In genomic region chr12:75271576-75271975, GRCh38 we compare ENCODE assay signal across 20 cellular contexts. TPM values are rescaled to one million over a fixed set of nuclear protein-coding genes. Genes with fewer than 3 reads are reported as not detected.
DNase-seq lines count a peak whose midpoint lies in the region; ATAC-seq, FAIRE-seq and TF ChIP-seq lines count a peak whose summit lies in the region.
"Had no signal": no experiment of that assay in that cellular context is flagged by ENCODE, and none has a peak within 500 bp of the region (broad histone marks: within the 10 kb centered on the region; RNA-seq: fewer than 3 reads in every experiment).

No MANE protein-coding gene starts in this region.

- ATAC-seq in foreskin keratinocyte: peak; percentile 41
- ATAC-seq: CD8-positive, alpha-beta T cell had no signal

- H3K36me3 ChIP-seq in small intestine (ENCODE audit: control insufficient read depth in 2 of 2, insufficient read depth in 2 of 2, low read length in 2 of 2) (no peaks in the 10 kb centered on the region), neural progenitor cell (no peaks in the 10 kb centered on the region), testis (ENCODE audit: low read depth, missing control alignments) (no peaks in the 10 kb centered on the region)
- H3K36me3 ChIP-seq: BE2C had no signal

- no peaks in the 10 kb centered on the region for H3F3A ChIP-seq in neural progenitor cell (ENCODE audit: low read depth)

- TF ChIP-seq CTCF in epithelial cell of esophagus (IDR thresholded peaks at IDR 0.05; ENCODE audit: insufficient read depth, low read depth, low read length, missing control alignments) (no peak), foreskin keratinocyte (conservative IDR thresholded peaks at IDR 0.05) (no peak), neural progenitor cell (IDR thresholded peaks at IDR 0.05) (no peak), testis (IDR thresholded peaks at IDR 0.05) (no peak)

- 16 to 69% (median 46%) methylated on average over 5 of the region's 5 CpGs for WGBS in small intestine, 3 donors
- WGBS in testis, 2 donors: 83 to 87% methylated on average over 5 of the region's 5 CpGs

- H3K4me3 ChIP-seq in epithelial cell of esophagus (ENCODE audit: low read length) (no peak overlapping the region), small intestine (ENCODE audit: low read depth in 1 of 2, low read length in 2 of 2) (no peak overlapping the region), neural progenitor cell (no peak overlapping the region), testis (no peak overlapping the region)
- H3K4me3 ChIP-seq: GM23248 had no signal

- DNase-seq in ELF-1 (ENCODE audit: low read depth, low spot score) (peak; percentile 32), epithelial cell of esophagus (ENCODE audit: low read depth) (peak; percentile 9), foreskin keratinocyte (peak in 1 of 2 donors; percentile 10), small intestine (peak; percentile 50), neural progenitor cell (ENCODE audit: low spot score) (no peak), UCSD-AML1 (lab: John Stamatoyannopoulos, UW; ENCODE audit: unreplicated experiment) (no peak), testis (no peak), NCI-H526 (lab: John Stamatoyannopoulos, UW) (no peak)
- DNase-seq: BE2C; CD8-positive, alpha-beta T cell; DMS79; GM23248; H7; HFFc6; KG1 had no signal

- no peaks in the 10 kb centered on the region for H3K27me3 Mint-ChIP-seq in neural progenitor cell (ENCODE audit: insufficient read depth, low read depth)
- H3K27me3 Mint-ChIP-seq: IgD-negative memory B cell had no signal

- H3K4me1 ChIP-seq in foreskin keratinocyte: no peaks in the 10 kb centered on the region
- no peaks in the 10 kb centered on the region for H3K4me1 ChIP-seq in small intestine (ENCODE audit: control insufficient read depth in 2 of 2, insufficient read depth in 1 of 2, low read depth in 1 of 2, low read length in 1 of 2)
- H3K4me1 ChIP-seq in neural progenitor cell: no peaks in the 10 kb centered on the region
- H3K4me1 ChIP-seq in testis: no peaks in the 10 kb centered on the region
- H3K4me1 ChIP-seq: BE2C had no signal

- H4K20me1 ChIP-seq in neural progenitor cell (ENCODE audit: low read depth): no peaks in the 10 kb centered on the region

- FAIRE-seq in small intestine (lab: Jason Lieb, UNC): no peak
- FAIRE-seq: A204.1, G401.6, GM12891 had no signal

- no peak overlapping the region for H3K27ac Mint-ChIP-seq in neural progenitor cell
- H3K27ac Mint-ChIP-seq: CD14-positive monocyte; CD8-positive, alpha-beta T cell; HFFc6; IgD-negative memory B cell had no signal

- no peaks in the 10 kb centered on the region for H3K27me3 ChIP-seq in foreskin keratinocyte
- H3K27me3 ChIP-seq in small intestine (ENCODE audit: control insufficient read depth in 2 of 2, insufficient read depth in 2 of 2, low read length in 2 of 2): no peaks in the 10 kb centered on the region
- no peaks in the 10 kb centered on the region for H3K27me3 ChIP-seq in neural progenitor cell
- no peaks in the 10 kb centered on the region for H3K27me3 ChIP-seq in testis
- H3K27me3 ChIP-seq: BE2C had no signal

- no peak overlapping the region for H3K4me3 Mint-ChIP-seq in neural progenitor cell
- H3K4me3 Mint-ChIP-seq: CD14-positive monocyte; CD8-positive, alpha-beta T cell; HFFc6; IgD-negative memory B cell had no signal

- H2AFZ ChIP-seq in neural progenitor cell (replicated peaks): no peak overlapping the region
- H2AFZ ChIP-seq: GM23248 had no signal

- no peak overlapping the region for H3K9ac ChIP-seq in neural progenitor cell
- H3K9ac ChIP-seq: GM23248 had no signal

- H3K79me2 ChIP-seq in neural progenitor cell (ENCODE audit: low read depth): no peaks in the 10 kb centered on the region

- H3K27ac ChIP-seq in foreskin keratinocyte (no peak overlapping the region), small intestine (ENCODE audit: low read depth in 1 of 2, low read length in 1 of 2) (no peak overlapping the region), neural progenitor cell (no peak overlapping the region), testis (no peak overlapping the region)
- H3K27ac ChIP-seq: GM23248 had no signal

- H3K9me3 ChIP-seq in small intestine (ENCODE audit: control insufficient read depth, low read depth): no peaks in the 10 kb centered on the region
- no peaks in the 10 kb centered on the region for H3K9me3 ChIP-seq in neural progenitor cell (ENCODE audit: low read depth)
- H3K9me3 ChIP-seq in testis: no peaks in the 10 kb centered on the region
- H3K9me3 ChIP-seq: BE2C had no signal

- no peak overlapping the region for H3K4me2 ChIP-seq in neural progenitor cell

- no peak for TF ChIP-seq POLR2A in testis (IDR thresholded peaks at IDR 0.05)

- no peaks in the 10 kb centered on the region for H3K9me3 Mint-ChIP-seq in neural progenitor cell
- H3K9me3 Mint-ChIP-seq: CD8-positive, alpha-beta T cell; HFFc6; IgD-negative memory B cell had no signal

- H3K36me3 Mint-ChIP-seq in neural progenitor cell: no peaks in the 10 kb centered on the region
- H3K36me3 Mint-ChIP-seq: CD14-positive monocyte; CD8-positive, alpha-beta T cell; IgD-negative memory B cell had no signal

- intact Hi-C loops in testis (cut with DNase I; ENCODE audit: low total_unique reads): no loop called here

- H3K4me1 Mint-ChIP-seq in neural progenitor cell: no peaks in the 10 kb centered on the region
- H3K4me1 Mint-ChIP-seq: CD14-positive monocyte had no signal

RNA-seq across cellular contexts. Expression of gene CAPS2, which starts 58.5 kb away (rescaled TPM):
- 0.51 and 1.1 TPM in 2 replicates for total RNA-seq in foreskin keratinocyte
- 0.28 and 0.37 TPM in 2 replicates for polyA plus RNA-seq in foreskin keratinocyte
- polyA plus RNA-seq in small intestine: 1 to 10 TPM in 2 of 3 donors, under 1 TPM in 1; 0.27 to 3.1 (median 1.8) TPM
- 14.4 and 20.1 TPM in 2 replicates for total RNA-seq in neural progenitor cell (ENCODE audit: low replicate concordance)
- 10 to 100 TPM; 22.1 to 25.6 TPM for total RNA-seq in testis
- 8.1 TPM for polyA plus RNA-seq in testis (ENCODE audit: insufficient read depth, low read depth, low replicate concordance)

Comparison
In these comparisons a context has a peak if more than half of its experiments do, and no peak if none do; other contexts are left out.
1. DNase-seq: peak in ELF-1 (single experiment), epithelial cell of esophagus (single experiment) and small intestine (single experiment); none in neural progenitor cell (single experiment), UCSD-AML1 (single experiment), testis (single experiment) and NCI-H526 (0 of 2).